8 cellular contexts compared by ENCODE assay signal in genomic region chr17:41496803-41497484, GRCh38. TPM values are rescaled to one million over a fixed set of nuclear protein-coding genes. Genes with fewer than 3 reads are reported as not detected.
DNase-seq lines count a peak whose midpoint lies in the region; ATAC-seq and TF ChIP-seq lines count a peak whose summit lies in the region.

No MANE protein-coding gene starts in this region.

- ATAC-seq in GM19372 (IDR thresholded peaks at IDR 0.05; ENCODE audit: low read depth, unreplicated experiment) (peak; percentile 61), GM19455 (IDR thresholded peaks at IDR 0.05; ENCODE audit: unreplicated experiment) (no peak)

- peak overlapping the region; percentile 35 to 88 (median 75) for H3K4me2 ChIP-seq in BLaER1 treated with 17β-estradiol and CSF1 and Interleukin-3, amounts not matched to agents 10 nM and 100 nM
- H3K4me2 ChIP-seq in hepatocyte, result no peak overlapping the region

- intact Hi-C loops in ascending aorta (cut with DNase I), result no loop called here

- 0 out of 22 replicates have a peak, but pooled peaks cover 0 to 5% (median 0%) of the 10 kb centered on the region in 11 experiments for H3K9me3 ChIP-seq in BLaER1 treated with 17β-estradiol and CSF1 and Interleukin-3, amounts not matched to agents 10 nM and 100 nM (replicated peaks in 1 of 11)
- no peaks in the 10 kb centered on the region for H3K9me3 ChIP-seq in ascending aorta
- no peaks in the 10 kb centered on the region for H3K9me3 ChIP-seq in hepatocyte (ENCODE audit: low read depth)

- H3K9me2 ChIP-seq in hepatocyte (replicated peaks; ENCODE audit: insufficient read depth), result no peaks in the 10 kb centered on the region

- H3K27me3 ChIP-seq in BLaER1 treated with 17β-estradiol and CSF1 and Interleukin-3, amounts not matched to agents 10 nM and 100 nM, result no peaks in the 10 kb centered on the region
- H3K27me3 ChIP-seq in ascending aorta (no peaks in the 10 kb centered on the region), hepatocyte (no peaks in the 10 kb centered on the region)

- H3K4me3 ChIP-seq in BLaER1 treated with 17β-estradiol and CSF1 and Interleukin-3, amounts not matched to agents 10 nM and 100 nM, result peak overlapping the region in 1 of 10 experiments; percentile 25; a peak in 2 of 20 replicates
- no peak overlapping the region for H3K4me3 ChIP-seq in ascending aorta
- H3K4me3 ChIP-seq in hepatocyte, result no peak overlapping the region

- DNase-seq in M059J (ENCODE audit: low read depth) (peak; percentile 92), T-helper 1 cell (peak in 4 of 5 donors; percentile 20 to 80 (median 30)), ascending aorta (ENCODE audit: low spot score in 2 of 2) (peak; percentile 23 to 71), hepatocyte (ENCODE audit: low spot score) (peak; percentile 79)
- DNase-seq in stimulated activated CD4-positive, alpha-beta T cell treated with anti-CD3 and anti-CD28 coated beads, Interleukin-12 subunit alpha, Interleukin-12 subunit beta, amount 100 ng/mL, for 48 hours (ENCODE audit: low read depth in 2 of 3, low spot score in 1 of 3), result peak; percentile 63 to 73 (median 68)

- peak overlapping the region in 3 of 11 experiments; percentile 31 to 51 (median 49); a peak in 4 of 22 replicates for H3K9ac ChIP-seq in BLaER1 treated with 17β-estradiol and CSF1 and Interleukin-3, amounts not matched to agents 10 nM and 100 nM

- H3K27ac ChIP-seq in BLaER1 treated with 17β-estradiol and CSF1 and Interleukin-3, amounts not matched to agents 10 nM and 100 nM, result peak overlapping the region; percentile 41 to 83 (median 67); a peak in 19 of 22 replicates
- H3K27ac ChIP-seq in ascending aorta, result no peak overlapping the region
- H3K27ac ChIP-seq in hepatocyte, result no peak overlapping the region

- no peaks in the 10 kb centered on the region for H3K36me3 ChIP-seq in BLaER1 treated with 17β-estradiol and CSF1 and Interleukin-3, amounts not matched to agents 10 nM and 100 nM
- no peaks in the 10 kb centered on the region for H3K36me3 ChIP-seq in ascending aorta
- H3K36me3 ChIP-seq in hepatocyte (replicated peaks; ENCODE audit: insufficient read depth, low read depth), result no peaks in the 10 kb centered on the region

- no peak overlapping the region for H2AFZ ChIP-seq in hepatocyte

- no peaks in the 10 kb centered on the region for H4K20me1 ChIP-seq in BLaER1 treated with 17β-estradiol and CSF1 and Interleukin-3, amounts not matched to agents 10 nM and 100 nM
- H4K20me1 ChIP-seq in hepatocyte (ENCODE audit: insufficient read depth, poor library complexity, severe bottlenecking), result no peaks in the 10 kb centered on the region

- no peaks in the 10 kb centered on the region for H3K79me2 ChIP-seq in hepatocyte

- peak in 2 of 3 experiments; percentile 38 to 41 for TF ChIP-seq CTCF in ascending aorta (IDR thresholded peaks at IDR 0.05)
- peak; percentile 59 for TF ChIP-seq CTCF in hepatocyte (IDR thresholded peaks at IDR 0.05; ENCODE audit: poor library complexity)

- peaks cover 27 to 85% (median 62%) of the 10 kb centered on the region in 10 experiments for H3K4me1 ChIP-seq in BLaER1 treated with 17β-estradiol and CSF1 and Interleukin-3, amounts not matched to agents 10 nM and 100 nM
- H3K4me1 ChIP-seq in ascending aorta (no peaks in the 10 kb centered on the region), hepatocyte (ENCODE audit: insufficient read depth) (peaks cover 8% of the 10 kb centered on the region)

- WGBS in hepatocyte (ENCODE audit: low lambda C conversion rate, missing lambda C conversion rate), result 71% methylated on average over 12 of the region's 12 CpGs

RNA-seq across cellular contexts. Expression of gene KRT36, which starts 7.2 kb away (rescaled TPM):
- 0.07 TPM in 1 of 2 replicates, not detected in the other for total RNA-seq in M059J (2014; rRNA removed; shearing (Covaris generic))
- total RNA-seq in ascending aorta (not detected), hepatocyte (not detected in 2 replicates)
- polyA plus RNA-seq in hepatocyte, result not detected in 2 replicates

RNA-seq across cellular contexts. Expression of gene KRT13, which starts 8.5 kb away (rescaled TPM):
- 0.34 TPM in 1 of 2 replicates, not detected in the other for total RNA-seq in M059J (2014; rRNA removed; shearing (Covaris generic))
- total RNA-seq in ascending aorta, result 1.9 TPM
- total RNA-seq in hepatocyte, result 5.3 and 8.1 TPM in 2 replicates
- 15.1 and 24.8 TPM in 2 replicates for polyA plus RNA-seq in hepatocyte

RNA-seq across cellular contexts. Expression of gene KRT35, which starts 16.0 kb away (rescaled TPM):
- total RNA-seq in M059J (2014; rRNA removed; shearing (Covaris generic)), result not detected in 2 replicates
- not detected for total RNA-seq in ascending aorta
- not detected in 2 replicates for total RNA-seq in hepatocyte
- polyA plus RNA-seq in hepatocyte, result not detected in 2 replicates

RNA-seq across cellular contexts. Expression of gene KRT15, which starts 21.7 kb away (rescaled TPM):
- 6.3 and 10.2 TPM in 2 replicates for total RNA-seq in M059J (2014; rRNA removed; shearing (Covaris generic))
- total RNA-seq in ascending aorta, result 0.32 TPM
- total RNA-seq in hepatocyte, result 6.2 and 6.8 TPM in 2 replicates
- 8.2 and 10.6 TPM in 2 replicates for polyA plus RNA-seq in hepatocyte

RNA-seq across cellular contexts. Expression of gene KRT32, which starts 29.8 kb away (rescaled TPM):
- total RNA-seq in M059J (2014; rRNA removed; shearing (Covaris generic)), result 0.05 TPM in 1 of 2 replicates, not detected in the other
- total RNA-seq in ascending aorta (not detected), hepatocyte (not detected in 2 replicates)
- not detected in 2 replicates for polyA plus RNA-seq in hepatocyte

Comparison
In these comparisons a context has a peak if more than half of its experiments do, and no peak if none do; other contexts are left out.
1. H3K27ac ChIP-seq: peak in BLaER1 treated with 17β-estradiol and CSF1 and Interleukin-3, amounts not matched to agents 10 nM and 100 nM (11 of 11); none in ascending aorta (0 of 2) and hepatocyte (single experiment).
2. DNase-seq: peak in every context shown above with its lines; median percentile 92 in M059J; 79 in hepatocyte; 68 in stimulated activated CD4-positive, alpha-beta T cell treated with anti-CD3 and anti-CD28 coated beads, Interleukin-12 subunit alpha, Interleukin-12 subunit beta, amount 100 ng/mL, for 48 hours; 47 in ascending aorta; 30 in T-helper 1 cell.